Comparison of ENCODE assay signal across 18 cellular contexts in genomic region chr7:80642871-80643270, GRCh38. TPM values are rescaled to one million over a fixed set of nuclear protein-coding genes. Genes with fewer than 3 reads are reported as not detected.
DNase-seq lines count a peak whose midpoint lies in the region; ATAC-seq and TF ChIP-seq lines count a peak whose summit lies in the region.
"Had no signal": no experiment of that assay in that cellular context is flagged by ENCODE, and none has a peak within 500 bp of the region (broad histone marks: within the 10 kb centered on the region; RNA-seq: fewer than 3 reads in every experiment).

No MANE protein-coding gene starts in this region.

- H3K9me3 Mint-ChIP-seq in GM23338, result no peaks in the 10 kb centered on the region
- H3K9me3 Mint-ChIP-seq: activated naive CD8-positive, alpha-beta T cell treated with anti-CD3 and anti-CD28 coated beads, Interleukin-2, amount 10 ng/mL, durations not matched to agents 7 days and 5 days; activated T-helper 1 cell treated with anti-CD3 and anti-CD28 coated beads, Interleukin-12 subunit alpha, Interleukin-12 subunit beta, Interleukin-2, Interleukin-4 antibody, amounts not matched to agents 30 ng/mL and 10 ng/mL and 1 ng/mL, durations not matched to agents 14 hours and 24 hours and 36 hours had no signal

- H2AFZ ChIP-seq in GM23338, result no peak overlapping the region

- H3F3A ChIP-seq in GM23338 (replicated peaks; ENCODE audit: low read depth), result no peaks in the 10 kb centered on the region

- H3K27ac Mint-ChIP-seq in GM23338, result no peak overlapping the region
- H3K27ac Mint-ChIP-seq: activated naive CD8-positive, alpha-beta T cell treated with anti-CD3 and anti-CD28 coated beads, Interleukin-2, amount 10 ng/mL, durations not matched to agents 7 days and 5 days; activated T-helper 1 cell treated with anti-CD3 and anti-CD28 coated beads, Interleukin-12 subunit alpha, Interleukin-12 subunit beta, Interleukin-2, Interleukin-4 antibody, amounts not matched to agents 30 ng/mL and 10 ng/mL and 1 ng/mL, durations not matched to agents 14 hours and 24 hours and 36 hours had no signal

- no peaks in the 10 kb centered on the region for H3K9me3 ChIP-seq in left ventricle myocardium inferior (replicated peaks)
- no peaks in the 10 kb centered on the region for H3K9me3 ChIP-seq in psoas muscle
- H3K9me3 ChIP-seq: Caco-2 had no signal

- H3K36me3 Mint-ChIP-seq in GM23338 (ENCODE audit: low read depth), result no peaks in the 10 kb centered on the region
- H3K36me3 Mint-ChIP-seq: activated naive CD8-positive, alpha-beta T cell treated with anti-CD3 and anti-CD28 coated beads, Interleukin-2, amount 10 ng/mL, durations not matched to agents 7 days and 5 days had no signal

- H3K27me3 ChIP-seq in HL-60 (ENCODE audit: insufficient read depth, poor library complexity, severe bottlenecking) (no peaks in the 10 kb centered on the region), left ventricle myocardium inferior (ENCODE audit: low read depth) (no peaks in the 10 kb centered on the region), psoas muscle (ENCODE audit: insufficient read depth in 3 of 3, low read length in 2 of 3) (no peaks in the 10 kb centered on the region), GM23338 (ENCODE audit: insufficient read depth) (no peaks in the 10 kb centered on the region)

- no peak overlapping the region for H3K4me2 ChIP-seq in GM23338

- no peaks in the 10 kb centered on the region for H3K9me2 ChIP-seq in GM23338 (ENCODE audit: insufficient read depth)

- intact Hi-C loops in left ventricle myocardium inferior (cut with micrococcal nuclease) (no loop called here), psoas muscle (cut with DNase I) (loop anchor here (5.0 kb wide), 2 partner anchors 41 to 146 kb away; no protein-coding TSS in a partner anchor)

- DNase-seq in HL-60 (ENCODE audit: low read depth in 1 of 2, low spot score in 1 of 2) (peak in 1 of 2 experiments; percentile 17), NOMO-1 treated with dmso at 0.1 percent for 144 hours (lab: John Stamatoyannopoulos, UW; ENCODE audit: unreplicated experiment) (peak; percentile 72), left ventricle myocardium inferior (no peak), psoas muscle (no peak), DMS53 (lab: John Stamatoyannopoulos, UW) (no peak), GM23338 (ENCODE audit: low spot score) (no peak)
- DNase-seq: activated CD8-positive, alpha-beta memory T cell treated with anti-CD3 and anti-CD28 coated beads for 24 hours; activated naive CD8-positive, alpha-beta T cell treated with anti-CD3 and anti-CD28 coated beads, Interleukin-2, amount 10 ng/mL, durations not matched to agents 7 days and 5 days; hypothalamus; NCI-H1092 treated with DMSO at 0.1 percent for 48 hours; NCI-H2171; NCI-H748 treated with DMSO at 0.1 percent for 48 hours; stimulated activated CD4-positive, alpha-beta T cell treated with anti-CD3 and anti-CD28 coated beads, Interleukin-4, amount 100 ng/mL, for 4 hours had no signal

- H3K4me3 ChIP-seq in HL-60 (replicated peaks; ENCODE audit: insufficient read depth, low read length) (no peak overlapping the region), left ventricle myocardium inferior (peak overlapping the region; percentile 63), psoas muscle (peak overlapping the region; percentile 57), GM23338 (no peak overlapping the region)

- H3K4me3 Mint-ChIP-seq in GM23338, result no peak overlapping the region
- H3K4me3 Mint-ChIP-seq: activated naive CD8-positive, alpha-beta T cell treated with anti-CD3 and anti-CD28 coated beads, Interleukin-2, amount 10 ng/mL, durations not matched to agents 7 days and 5 days; activated T-helper 1 cell treated with anti-CD3 and anti-CD28 coated beads, Interleukin-12 subunit alpha, Interleukin-12 subunit beta, Interleukin-2, Interleukin-4 antibody, amounts not matched to agents 30 ng/mL and 10 ng/mL and 1 ng/mL, durations not matched to agents 14 hours and 24 hours and 36 hours had no signal

- peak; percentile 36 to 64 (median 52) for ATAC-seq in psoas muscle
- ATAC-seq in GM19035 (IDR thresholded peaks at IDR 0.05; ENCODE audit: unreplicated experiment), result no peak
- ATAC-seq in GM23338, result no peak
- no peak for ATAC-seq in HG03460 (IDR thresholded peaks at IDR 0.05; ENCODE audit: unreplicated experiment)

- WGBS in psoas muscle, 3 donors, result 60 to 79% (median 74%) methylated on average over 1 of the region's 1 CpG

- H3K4me1 ChIP-seq in left ventricle myocardium inferior (peaks cover 76% of the 10 kb centered on the region), psoas muscle (peaks cover 34% of the 10 kb centered on the region), GM23338 (ENCODE audit: insufficient read depth) (peaks cover 6% of the 10 kb centered on the region)
- H3K4me1 ChIP-seq: Caco-2 had no signal

- H3K36me3 ChIP-seq in left ventricle myocardium inferior (peaks cover 36% of the 10 kb centered on the region), psoas muscle (ENCODE audit: insufficient read depth in 1 of 2, low read depth in 1 of 2) (peaks cover 0 to 7% of the 10 kb centered on the region in 2 donors), GM23338 (ENCODE audit: insufficient read depth) (no peaks in the 10 kb centered on the region)

- no peaks in the 10 kb centered on the region for H3K27me3 Mint-ChIP-seq in GM23338 (ENCODE audit: insufficient read depth, low read depth, poor library complexity)
- H3K27me3 Mint-ChIP-seq: activated naive CD8-positive, alpha-beta T cell treated with anti-CD3 and anti-CD28 coated beads, Interleukin-2, amount 10 ng/mL, durations not matched to agents 7 days and 5 days had no signal

- H4K20me1 ChIP-seq in GM23338 (replicated peaks; ENCODE audit: insufficient read depth), result no peaks in the 10 kb centered on the region

- H3K4me1 Mint-ChIP-seq in GM23338, result peaks cover 4% of the 10 kb centered on the region
- H3K4me1 Mint-ChIP-seq: activated naive CD8-positive, alpha-beta T cell treated with anti-CD3 and anti-CD28 coated beads, Interleukin-2, amount 10 ng/mL, durations not matched to agents 7 days and 5 days had no signal

- TF ChIP-seq CTCF in HL-60 (IDR thresholded peaks at IDR 0.05; ENCODE audit: insufficient read depth, low read length) (no peak), left ventricle myocardium inferior (IDR thresholded peaks at IDR 0.05; ENCODE audit: borderline replicate concordance) (no peak), psoas muscle (IDR thresholded peaks at IDR 0.05) (no peak), GM23338 (conservative IDR thresholded peaks at IDR 0.05; ENCODE audit: low read depth in 2 of 2) (no peak)

- H3K79me2 ChIP-seq in GM23338 (replicated peaks; ENCODE audit: insufficient read depth), result no peaks in the 10 kb centered on the region

- H3K27ac ChIP-seq in HL-60 (replicated peaks) (peak overlapping the region; percentile 1), left ventricle myocardium inferior (replicated peaks) (peak overlapping the region; percentile 85), psoas muscle (peak overlapping the region; percentile 92), GM23338 (ENCODE audit: low read depth) (no peak overlapping the region)

TF ChIP-seq in GM23338, 12 proteins besides CTCF, POLR2A, EP300 and RAD21 (continues in another document):
- TF ChIP-seq STAT1 (IDR thresholded peaks at IDR 0.05; ENCODE audit: unreplicated experiment), result no peak
- TF ChIP-seq NANOG (IDR thresholded peaks at IDR 0.05; ENCODE audit: borderline replicate concordance), result no peak
- TF ChIP-seq CREB1 (CRISPR knock-in tag; IDR thresholded peaks at IDR 0.05; ENCODE audit: low read depth), result no peak

RNA-seq across cellular contexts. Expression of gene CD36, which starts 4.4 kb away (rescaled TPM):
- 1,018 TPM for total RNA-seq in left ventricle myocardium inferior
- total RNA-seq in psoas muscle, result 100 to 1,000 TPM; 149 to 662 (median 240) TPM
- 100 to 1,000 TPM; 166 to 273 (median 171) TPM for polyA plus RNA-seq in psoas muscle
- 1.7 and 1.8 TPM in 2 replicates for total RNA-seq in GM23338 (2014; rRNA removed; shearing (Covaris generic))
- polyA plus RNA-seq in GM23338 (2016; fragmentation: Nextera tagmentation; extraction: Ambion mirVana), result 0.40 and 0.99 TPM in 2 replicates
- total RNA-seq: activated T-helper 1 cell treated with anti-CD3 and anti-CD28 coated beads, Interleukin-12 subunit alpha, Interleukin-12 subunit beta, Interleukin-2, Interleukin-4 antibody, amounts not matched to agents 30 ng/mL and 10 ng/mL and 1 ng/mL, durations not matched to agents 14 hours and 24 hours and 36 hours; Caco-2; kidney epithelial cell had no signal

Comparison
In these comparisons a context has a peak if more than half of its experiments do, and no peak if none do; other contexts are left out.
1. H3K4me3 ChIP-seq: peak in left ventricle myocardium inferior (single experiment) and psoas muscle (single experiment); none in HL-60 (single experiment) and GM23338 (single experiment).
2. ATAC-seq: peak in psoas muscle (4 of 4); none in GM19035 (single experiment), GM23338 (single experiment) and HG03460 (single experiment).
3. RNA of gene CD36, which starts 4.4 kb away (total RNA-seq): 1,018 TPM in left ventricle myocardium inferior (single experiment) and 149 to 662 TPM in psoas muscle; 1.7 to 1.8 TPM in GM23338; every median in the first group is over 10 times any median in the second.